In the genomic region with DNA sequence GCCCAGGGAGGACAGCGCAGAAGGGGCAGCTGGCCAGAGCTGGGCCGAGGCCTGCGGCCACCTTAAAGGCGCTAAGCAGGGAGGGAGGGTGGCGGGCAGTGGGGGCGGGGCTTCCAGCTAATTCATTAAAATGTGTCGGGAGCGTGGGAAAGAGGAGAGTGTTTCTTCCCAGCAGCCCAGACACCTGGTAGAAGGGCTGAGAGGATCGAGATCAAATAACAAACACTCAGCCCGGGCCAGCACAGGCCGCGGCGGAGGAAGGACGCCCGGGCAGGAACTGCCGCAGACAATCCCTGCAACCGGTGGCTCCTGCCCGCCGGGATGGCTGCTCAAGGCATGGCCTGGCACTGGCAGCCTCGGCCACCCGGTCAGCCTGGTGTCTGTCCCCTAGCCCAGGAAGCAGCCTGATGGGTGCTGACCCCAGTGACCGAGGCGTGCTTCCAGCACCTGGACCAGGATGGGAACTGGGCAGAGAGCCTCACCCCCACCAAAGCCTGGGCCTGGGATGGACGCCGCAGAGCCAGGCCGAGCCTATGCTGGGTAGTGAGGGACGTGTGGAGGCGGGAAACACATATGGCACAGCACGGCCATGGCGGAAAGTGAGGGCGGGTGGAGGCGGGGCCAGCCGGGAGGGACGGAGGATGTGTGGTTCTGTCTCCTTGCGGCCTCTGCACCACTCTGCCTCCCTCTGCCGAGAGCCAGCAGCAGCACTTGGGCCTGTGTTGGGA, we compare ENCODE assay signal across 1 cellular context.
TF ChIP-seq lines count a peak whose summit lies in the region.

No MANE protein-coding gene starts in this region.

TF ChIP-seq in WTC11, 78 proteins besides CTCF, POLR2A, EP300 and RAD21 (continued from another document):
- TF ChIP-seq, protein P1, sequence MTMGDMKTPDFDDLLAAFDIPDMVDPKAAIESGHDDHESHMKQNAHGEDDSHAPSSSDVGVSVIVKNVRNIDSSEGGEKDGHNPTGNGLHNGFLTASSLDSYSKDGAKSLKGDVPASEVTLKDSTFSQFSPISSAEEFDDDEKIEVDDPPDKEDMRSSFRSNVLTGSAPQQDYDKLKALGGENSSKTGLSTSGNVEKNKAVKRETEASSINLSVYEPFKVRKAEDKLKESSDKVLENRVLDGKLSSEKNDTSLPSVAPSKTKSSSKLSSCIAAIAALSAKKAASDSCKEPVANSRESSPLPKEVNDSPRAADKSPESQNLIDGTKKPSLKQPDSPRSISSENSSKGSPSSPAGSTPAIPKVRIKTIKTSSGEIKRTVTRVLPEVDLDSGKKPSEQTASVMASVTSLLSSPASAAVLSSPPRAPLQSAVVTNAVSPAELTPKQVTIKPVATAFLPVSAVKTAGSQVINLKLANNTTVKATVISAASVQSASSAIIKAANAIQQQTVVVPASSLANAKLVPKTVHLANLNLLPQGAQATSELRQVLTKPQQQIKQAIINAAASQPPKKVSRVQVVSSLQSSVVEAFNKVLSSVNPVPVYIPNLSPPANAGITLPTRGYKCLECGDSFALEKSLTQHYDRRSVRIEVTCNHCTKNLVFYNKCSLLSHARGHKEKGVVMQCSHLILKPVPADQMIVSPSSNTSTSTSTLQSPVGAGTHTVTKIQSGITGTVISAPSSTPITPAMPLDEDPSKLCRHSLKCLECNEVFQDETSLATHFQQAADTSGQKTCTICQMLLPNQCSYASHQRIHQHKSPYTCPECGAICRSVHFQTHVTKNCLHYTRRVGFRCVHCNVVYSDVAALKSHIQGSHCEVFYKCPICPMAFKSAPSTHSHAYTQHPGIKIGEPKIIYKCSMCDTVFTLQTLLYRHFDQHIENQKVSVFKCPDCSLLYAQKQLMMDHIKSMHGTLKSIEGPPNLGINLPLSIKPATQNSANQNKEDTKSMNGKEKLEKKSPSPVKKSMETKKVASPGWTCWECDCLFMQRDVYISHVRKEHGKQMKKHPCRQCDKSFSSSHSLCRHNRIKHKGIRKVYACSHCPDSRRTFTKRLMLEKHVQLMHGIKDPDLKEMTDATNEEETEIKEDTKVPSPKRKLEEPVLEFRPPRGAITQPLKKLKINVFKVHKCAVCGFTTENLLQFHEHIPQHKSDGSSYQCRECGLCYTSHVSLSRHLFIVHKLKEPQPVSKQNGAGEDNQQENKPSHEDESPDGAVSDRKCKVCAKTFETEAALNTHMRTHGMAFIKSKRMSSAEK (CRISPR knock-in tag; IDR thresholded peaks at IDR 0.05; ENCODE audit: borderline replicate concordance): no peak
